In the genomic region with DNA sequence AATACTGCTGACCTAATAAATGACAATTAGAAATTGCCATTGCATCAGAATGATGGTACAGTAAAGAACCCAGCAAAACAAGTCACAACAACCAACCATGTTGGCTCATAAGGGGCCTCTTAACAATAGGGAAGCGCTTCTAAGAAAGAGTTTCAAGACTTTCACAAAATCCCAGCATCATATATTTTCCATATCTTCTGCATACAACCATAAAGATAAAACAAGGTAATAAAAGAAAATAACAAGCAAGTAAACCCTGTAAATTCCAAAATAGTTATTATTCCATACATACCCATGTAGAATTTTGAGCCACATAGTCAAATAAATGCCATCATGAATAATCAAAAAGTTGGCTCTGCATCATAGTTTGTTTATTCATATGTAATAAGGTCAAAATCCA, we compare ENCODE assay signal across 3 cellular contexts.
"Had no signal": no experiment of that assay in that cellular context is flagged by ENCODE, and none has a peak within 500 bp of the region (broad histone marks: within the 10 kb centered on the region; RNA-seq: fewer than 3 reads in every experiment).

No MANE protein-coding gene starts in this region.

- H3K4me3 ChIP-seq: GM12878 had no signal

- DNase-seq: GDM1, GF-D8 had no signal
